Comparison of ENCODE assay signal across 34 cellular contexts in the genomic region with DNA sequence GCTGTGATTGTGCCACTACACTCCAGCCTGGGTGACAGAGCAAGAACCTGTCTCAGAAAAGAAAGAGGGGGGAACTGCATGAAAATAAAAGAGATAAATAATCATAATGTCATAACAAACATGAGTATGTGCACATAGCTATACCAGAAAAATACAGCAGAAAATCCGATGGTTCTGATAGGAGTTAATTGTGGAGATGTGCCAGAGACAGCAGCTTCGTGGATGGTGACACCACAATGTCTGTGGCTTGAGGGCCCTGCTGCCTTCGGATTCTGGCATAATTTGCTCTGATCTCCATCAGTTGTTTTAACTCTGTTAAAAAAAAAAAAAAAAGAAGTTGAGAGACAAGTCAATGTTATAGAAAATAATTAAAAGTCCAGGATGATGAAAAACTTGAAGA.
"Had no signal": no experiment of that assay in that cellular context is flagged by ENCODE, and none has a peak within 500 bp of the region (broad histone marks: within the 10 kb centered on the region; RNA-seq: fewer than 3 reads in every experiment).

No MANE protein-coding gene starts in this region.

- H3K27ac ChIP-seq: KMS-11 had no signal

- H3K4me2 ChIP-seq: KMS-11 had no signal

- DNase-seq: Karpas-422, Kasumi-1, MG63, MM.1S, MV-4-11, NCI-H1048, NCI-H1092, NCI-H1105, NCI-H1105 treated with DMSO at 0.1 percent for 48 hours, NCI-H1417, NCI-H1417 treated with DMSO at 0.1 percent for 48 hours, NCI-H1436, NCI-H1436 treated with DMSO at 0.1 percent for 48 hours, NCI-H146, NCI-H1694, NCI-H1694 treated with DMSO at 0.1 percent for 48 hours, NCI-H187, NCI-H187 treated with DMSO at 0.1 percent for 48 hours, NCI-H1930, NCI-H2029, NCI-H2029 treated with DMSO at 0.1 percent for 48 hours, NCI-H2081, NCI-H2081 treated with DMSO at 0.1 percent for 48 hours, NCI-H2107, NCI-H2171, NCI-H2171 treated with DMSO at 0.1 percent for 48 hours, NCI-H2227 treated with DMSO at 0.1 percent for 48 hours, NCI-H226, NCI-H345, NCI-H446, NCI-H446 treated with DMSO at 0.1 percent for 48 hours, NCI-H510A, NCI-H510A treated with DMSO at 0.1 percent for 48 hours had no signal

- H3K4me3 ChIP-seq: MG63 had no signal

- H3K9ac ChIP-seq: KMS-11 had no signal

- H3K27me3 ChIP-seq: MG63 had no signal

- H3K36me3 ChIP-seq: MG63 had no signal

- H3K9me3 ChIP-seq: MG63 had no signal
